ENCODE assay signal across 8 cellular contexts in genomic region chr1:15886613-15887167, GRCh38. TPM values are rescaled to one million over a fixed set of nuclear protein-coding genes. Genes with fewer than 3 reads are reported as not detected.
A peak's percentile ranks its signal among the peaks of the same experiment; 100 is the strongest.
DNase-seq lines count a peak whose midpoint lies in the region; ATAC-seq and TF ChIP-seq lines count a peak whose summit lies in the region.

No MANE protein-coding gene starts in this region.

- DNase-seq in adrenal gland, result no peak
- no peak for DNase-seq in activated CD4-positive, alpha-beta T cell treated with anti-CD3 and anti-CD28 coated beads for 4 hours
- no peak for DNase-seq in NCI-H2081 (lab: John Stamatoyannopoulos, UW)
- no peak for DNase-seq in stimulated activated CD4-positive, alpha-beta T cell treated with anti-CD3 and anti-CD28 coated beads, Interleukin-4, amount 100 ng/mL, for 1 hour

- TF ChIP-seq CTCF in HEK293 (tag by site-specific recombination; IDR thresholded peaks at IDR 0.05), result no peak
- peak in 1 of 6 experiments; percentile 13 for TF ChIP-seq CTCF in adrenal gland (IDR thresholded peaks at IDR 0.05)

- H3K9ac ChIP-seq in subcutaneous abdominal adipose tissue (ENCODE audit: low read length in 5 of 5), result peak overlapping the region in 4 of 5 donors; percentile 39 to 73 (median 60)

- no peak for ATAC-seq in HG03108 (IDR thresholded peaks at IDR 0.05; ENCODE audit: unreplicated experiment)

- peak overlapping the region; percentile 27; the same call in 1 of the 2 replicates for H3K27ac ChIP-seq in HEK293 (ENCODE audit: extremely low read depth, low read depth, low read length)
- H3K27ac ChIP-seq in adrenal gland, result peak overlapping the region; percentile 85 to 94 (median 91)
- H3K27ac ChIP-seq in layer of hippocampus (ENCODE audit: low read depth, low read length), result peak overlapping the region; percentile 97
- peak overlapping the region; percentile 98 for H3K27ac ChIP-seq in subcutaneous abdominal adipose tissue (ENCODE audit: low read depth, low read length)

- TF ChIP-seq POLR2A in adrenal gland (IDR thresholded peaks at IDR 0.05), result no peak

- H3K27me3 ChIP-seq in adrenal gland, result no peaks in the 10 kb centered on the region
- H3K27me3 ChIP-seq in layer of hippocampus (ENCODE audit: control insufficient read depth, insufficient read depth, low read length), result no peaks in the 10 kb centered on the region
- no peaks in the 10 kb centered on the region for H3K27me3 ChIP-seq in subcutaneous abdominal adipose tissue (ENCODE audit: control insufficient read depth in 5 of 5, insufficient read depth in 4 of 5, low read length in 5 of 5)

- peaks cover 17% of the 10 kb centered on the region for H3K4me1 ChIP-seq in HEK293 (ENCODE audit: control insufficient read depth, insufficient read depth, low read length)
- peaks cover 29 to 60% of the 10 kb centered on the region in 2 donors for H3K4me1 ChIP-seq in adrenal gland (replicated peaks in 1 of 2)
- peaks cover 4 to 50% (median 37%) of the 10 kb centered on the region in 5 donors for H3K4me1 ChIP-seq in subcutaneous abdominal adipose tissue (ENCODE audit: control insufficient read depth in 5 of 5, insufficient read depth in 5 of 5, low read length in 5 of 5)

- POLR2A ChIA-PET in HEK293 (lab: Yijun Ruan, JAX), result interaction anchor here (0.6 to 2.2 kb wide), 7 partner anchors 37 to 92 kb away, joined by 3 to 15 read pairs (median 8); partner anchors contain the start of gene SPEN

- CTCF ChIA-PET in HEK293 (lab: Yijun Ruan, JAX), result interaction anchor here (0.6 to 1.7 kb wide), 4 partner anchors 9 to 95 kb away, joined by 3 to 7 read pairs (median 4); no protein-coding TSS in a partner anchor

- intact Hi-C loops in adrenal gland (cut with DNase I), result no loop called here

- H3K4me3 ChIP-seq in HEK293 (ENCODE audit: low read depth, low read length) (peak overlapping the region; percentile 3), adrenal gland (peak overlapping the region in 1 of 4 donors; percentile 43), subcutaneous abdominal adipose tissue (ENCODE audit: low read depth in 1 of 5, low read length in 5 of 5) (peak overlapping the region; percentile 66 to 74 (median 70))

- WGBS in adrenal gland, 4 donors, result 26 to 31% (median 27%) methylated on average over 4 of the region's 4 CpGs

- H3K9me3 ChIP-seq in HEK293 (ENCODE audit: control insufficient read depth, insufficient read depth, low read depth, low read length) (no peaks in the 10 kb centered on the region), adrenal gland (replicated peaks in 1 of 3) (no peaks in the 10 kb centered on the region), subcutaneous abdominal adipose tissue (ENCODE audit: control insufficient read depth in 5 of 5, low read length in 5 of 5) (no peaks in the 10 kb centered on the region)

- H3K36me3 ChIP-seq in HEK293 (ENCODE audit: control insufficient read depth in 2 of 2, insufficient read depth in 1 of 2, low read length in 2 of 2), result peaks cover 15 to 37% of the 10 kb centered on the region in 2 experiments; a peak in 2 of 3 replicates
- H3K36me3 ChIP-seq in adrenal gland (replicated peaks in 1 of 2), result no peaks in the 10 kb centered on the region
- peaks cover 0 to 5% (median 0%) of the 10 kb centered on the region in 5 donors for H3K36me3 ChIP-seq in subcutaneous abdominal adipose tissue (ENCODE audit: control insufficient read depth in 5 of 5, insufficient read depth in 5 of 5, low read length in 5 of 5)

TF ChIP-seq in HEK293, 187 proteins besides CTCF, POLR2A, EP300 and RAD21 (continues in another document):
- TF ChIP-seq ZEB2 (tag by site-specific recombination; IDR thresholded peaks at IDR 0.05), result no peak
- TF ChIP-seq PRDM6 (tag by site-specific recombination; IDR thresholded peaks at IDR 0.05), result no peak
- 0 out of 2 replicates have a peak, but pooled peaks have one; percentile 26 for TF ChIP-seq ZNF335 (tag by site-specific recombination; conservative IDR thresholded peaks at IDR 0.05)
- no peak for TF ChIP-seq ZNF394 (tag by site-specific recombination; IDR thresholded peaks at IDR 0.05; ENCODE audit: borderline replicate concordance)
- peak; percentile 38; the same call in 1 of the 2 replicates for TF ChIP-seq TSHZ1 (tag by site-specific recombination; IDR thresholded peaks at IDR 0.05; ENCODE audit: borderline replicate concordance)
- TF ChIP-seq ZNF416 (tag by site-specific recombination; IDR thresholded peaks at IDR 0.05), result no peak
- TF ChIP-seq MZF1 (tag by site-specific recombination; IDR thresholded peaks at IDR 0.05; ENCODE audit: borderline replicate concordance), result no peak
- no peak for TF ChIP-seq ZBTB44 (tag by site-specific recombination; IDR thresholded peaks at IDR 0.05)
- TF ChIP-seq ZNF114 (tag by site-specific recombination; IDR thresholded peaks at IDR 0.05), result no peak
- no peak for TF ChIP-seq ZNF132 (tag by site-specific recombination; IDR thresholded peaks at IDR 0.05; ENCODE audit: borderline replicate concordance)
- no peak for TF ChIP-seq REPIN1 (tag by site-specific recombination; IDR thresholded peaks at IDR 0.05; ENCODE audit: low read depth)
- TF ChIP-seq ZNF707 (tag by site-specific recombination; IDR thresholded peaks at IDR 0.05), result no peak
- 0 out of 2 replicates have a peak, but pooled peaks have one; percentile 10 for TF ChIP-seq ZNF391 (tag by site-specific recombination; IDR thresholded peaks at IDR 0.05; ENCODE audit: borderline replicate concordance, low read depth)
- TF ChIP-seq ZNF701 (tag by site-specific recombination; IDR thresholded peaks at IDR 0.05), result no peak
- no peak for TF ChIP-seq TCF7L2 (IDR thresholded peaks at IDR 0.05; ENCODE audit: borderline replicate concordance, low read depth, low read length)
- TF ChIP-seq ZNF692 (tag by site-specific recombination; IDR thresholded peaks at IDR 0.05), result no peak
- TF ChIP-seq ZNF140 (tag by site-specific recombination; IDR thresholded peaks at IDR 0.05), result no peak
- no peak for TF ChIP-seq ZNF768 (tag by site-specific recombination; IDR thresholded peaks at IDR 0.05)

RNA-seq across cellular contexts. Expression of gene SPEN, which starts 39.2 kb away (rescaled TPM):
- 10 to 100 TPM; 24.5 to 51.2 (median 35.1) TPM for total RNA-seq in adrenal gland
- polyA plus RNA-seq in adrenal gland, result 10 to 100 TPM; 16.4 to 31.2 (median 18.8) TPM

Comparison
In these comparisons a context has a peak if more than half of its experiments do, and no peak if none do; other contexts are left out.
1. H3K27ac ChIP-seq: peak in every context shown above with its lines; median percentile 98 in subcutaneous abdominal adipose tissue; 97 in layer of hippocampus; 91 in adrenal gland; 27 in HEK293.